Comparison of ENCODE assay signal across 1 cellular context in the genomic region with DNA sequence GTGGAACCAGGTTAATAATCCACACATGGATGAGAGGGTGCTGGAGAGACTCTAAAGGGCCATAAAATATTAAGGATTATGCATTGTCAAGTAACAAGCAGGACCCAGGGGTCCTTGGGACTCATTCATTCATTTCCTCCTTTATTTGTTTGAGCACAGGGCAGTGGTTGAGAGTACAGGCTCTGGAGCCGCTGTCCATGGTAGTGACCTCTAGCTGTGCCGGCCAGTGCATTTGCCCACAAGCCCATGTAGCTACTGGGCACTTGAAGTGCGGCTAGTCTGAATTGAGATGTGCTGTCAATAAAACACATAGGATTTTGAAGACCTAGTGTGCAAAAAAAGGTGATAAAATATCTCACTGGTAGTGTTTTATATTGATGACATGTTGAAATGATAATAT.
TF ChIP-seq lines count a peak whose summit lies in the region.

No MANE protein-coding gene starts in this region.

TF ChIP-seq in HepG2, 621 proteins besides CTCF, POLR2A, EP300 and RAD21 (continued from another document):
- TF ChIP-seq KDM5B (CRISPR knock-in tag; IDR thresholded peaks at IDR 0.05; ENCODE audit: borderline replicate concordance): no peak
- TF ChIP-seq, protein P1, sequence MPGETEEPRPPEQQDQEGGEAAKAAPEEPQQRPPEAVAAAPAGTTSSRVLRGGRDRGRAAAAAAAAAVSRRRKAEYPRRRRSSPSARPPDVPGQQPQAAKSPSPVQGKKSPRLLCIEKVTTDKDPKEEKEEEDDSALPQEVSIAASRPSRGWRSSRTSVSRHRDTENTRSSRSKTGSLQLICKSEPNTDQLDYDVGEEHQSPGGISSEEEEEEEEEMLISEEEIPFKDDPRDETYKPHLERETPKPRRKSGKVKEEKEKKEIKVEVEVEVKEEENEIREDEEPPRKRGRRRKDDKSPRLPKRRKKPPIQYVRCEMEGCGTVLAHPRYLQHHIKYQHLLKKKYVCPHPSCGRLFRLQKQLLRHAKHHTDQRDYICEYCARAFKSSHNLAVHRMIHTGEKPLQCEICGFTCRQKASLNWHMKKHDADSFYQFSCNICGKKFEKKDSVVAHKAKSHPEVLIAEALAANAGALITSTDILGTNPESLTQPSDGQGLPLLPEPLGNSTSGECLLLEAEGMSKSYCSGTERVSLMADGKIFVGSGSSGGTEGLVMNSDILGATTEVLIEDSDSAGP (CRISPR knock-in tag; IDR thresholded peaks at IDR 0.05; ENCODE audit: borderline replicate concordance): no peak
- no peak for TF ChIP-seq NR2F6 (IDR thresholded peaks at IDR 0.05)
- TF ChIP-seq NR2F6 (CRISPR knock-in tag; IDR thresholded peaks at IDR 0.05): peak; percentile 25; the same call in 1 of the 2 replicates
- TF ChIP-seq SALL1 (CRISPR knock-in tag; IDR thresholded peaks at IDR 0.05): peak; percentile 48
- 0 out of 2 replicates have a peak, but pooled peaks have one; percentile 27 for TF ChIP-seq RARA (CRISPR knock-in tag; IDR thresholded peaks at IDR 0.05)
- TF ChIP-seq POLR2AphosphoS5 (IDR thresholded peaks at IDR 0.05; ENCODE audit: low read depth, low read length): no peak
- 0 out of 2 replicates have a peak, but pooled peaks have one; percentile 14 for TF ChIP-seq NCOA2 (CRISPR knock-in tag; IDR thresholded peaks at IDR 0.05)
- peak; percentile 18; the same call in 1 of the 2 replicates for TF ChIP-seq HDAC2 (CRISPR knock-in tag; IDR thresholded peaks at IDR 0.05)
- TF ChIP-seq ATF7 (IDR thresholded peaks at IDR 0.05): no peak
- no peak for TF ChIP-seq ATF7 (CRISPR knock-in tag; IDR thresholded peaks at IDR 0.05)
- TF ChIP-seq GTF2F1 (IDR thresholded peaks at IDR 0.05; ENCODE audit: low read length): no peak
- no peak for TF ChIP-seq YEATS4 (CRISPR knock-in tag; IDR thresholded peaks at IDR 0.05; ENCODE audit: borderline replicate concordance)
- TF ChIP-seq, protein P2, sequence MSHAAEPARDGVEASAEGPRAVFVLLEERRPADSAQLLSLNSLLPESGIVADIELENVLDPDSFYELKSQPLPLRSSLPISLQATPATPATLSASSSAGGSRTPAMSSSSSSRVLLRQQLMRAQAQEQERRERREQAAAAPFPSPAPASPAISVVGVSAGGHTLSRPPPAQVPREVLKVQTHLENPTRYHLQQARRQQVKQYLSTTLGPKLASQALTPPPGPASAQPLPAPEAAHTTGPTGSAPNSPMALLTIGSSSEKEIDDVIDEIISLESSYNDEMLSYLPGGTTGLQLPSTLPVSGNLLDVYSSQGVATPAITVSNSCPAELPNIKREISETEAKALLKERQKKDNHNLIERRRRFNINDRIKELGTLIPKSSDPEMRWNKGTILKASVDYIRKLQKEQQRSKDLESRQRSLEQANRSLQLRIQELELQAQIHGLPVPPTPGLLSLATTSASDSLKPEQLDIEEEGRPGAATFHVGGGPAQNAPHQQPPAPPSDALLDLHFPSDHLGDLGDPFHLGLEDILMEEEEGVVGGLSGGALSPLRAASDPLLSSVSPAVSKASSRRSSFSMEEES (CRISPR knock-in tag; IDR thresholded peaks at IDR 0.05): peak; percentile 32; the same call in 1 of the 2 replicates
- no peak for TF ChIP-seq RELA (CRISPR knock-in tag; IDR thresholded peaks at IDR 0.05)
- TF ChIP-seq ZNF546 (CRISPR knock-in tag; conservative IDR thresholded peaks at IDR 0.05): no peak
- no peak for TF ChIP-seq KLF16 (CRISPR knock-in tag; IDR thresholded peaks at IDR 0.05)
- TF ChIP-seq, protein P3, sequence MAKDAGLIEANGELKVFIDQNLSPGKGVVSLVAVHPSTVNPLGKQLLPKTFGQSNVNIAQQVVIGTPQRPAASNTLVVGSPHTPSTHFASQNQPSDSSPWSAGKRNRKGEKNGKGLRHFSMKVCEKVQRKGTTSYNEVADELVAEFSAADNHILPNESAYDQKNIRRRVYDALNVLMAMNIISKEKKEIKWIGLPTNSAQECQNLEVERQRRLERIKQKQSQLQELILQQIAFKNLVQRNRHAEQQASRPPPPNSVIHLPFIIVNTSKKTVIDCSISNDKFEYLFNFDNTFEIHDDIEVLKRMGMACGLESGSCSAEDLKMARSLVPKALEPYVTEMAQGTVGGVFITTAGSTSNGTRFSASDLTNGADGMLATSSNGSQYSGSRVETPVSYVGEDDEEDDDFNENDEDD (CRISPR knock-in tag; IDR thresholded peaks at IDR 0.05; ENCODE audit: borderline replicate concordance): no peak
- TF ChIP-seq MIER2 (CRISPR knock-in tag; IDR thresholded peaks at IDR 0.05): peak; percentile 95
- TF ChIP-seq, protein P4, sequence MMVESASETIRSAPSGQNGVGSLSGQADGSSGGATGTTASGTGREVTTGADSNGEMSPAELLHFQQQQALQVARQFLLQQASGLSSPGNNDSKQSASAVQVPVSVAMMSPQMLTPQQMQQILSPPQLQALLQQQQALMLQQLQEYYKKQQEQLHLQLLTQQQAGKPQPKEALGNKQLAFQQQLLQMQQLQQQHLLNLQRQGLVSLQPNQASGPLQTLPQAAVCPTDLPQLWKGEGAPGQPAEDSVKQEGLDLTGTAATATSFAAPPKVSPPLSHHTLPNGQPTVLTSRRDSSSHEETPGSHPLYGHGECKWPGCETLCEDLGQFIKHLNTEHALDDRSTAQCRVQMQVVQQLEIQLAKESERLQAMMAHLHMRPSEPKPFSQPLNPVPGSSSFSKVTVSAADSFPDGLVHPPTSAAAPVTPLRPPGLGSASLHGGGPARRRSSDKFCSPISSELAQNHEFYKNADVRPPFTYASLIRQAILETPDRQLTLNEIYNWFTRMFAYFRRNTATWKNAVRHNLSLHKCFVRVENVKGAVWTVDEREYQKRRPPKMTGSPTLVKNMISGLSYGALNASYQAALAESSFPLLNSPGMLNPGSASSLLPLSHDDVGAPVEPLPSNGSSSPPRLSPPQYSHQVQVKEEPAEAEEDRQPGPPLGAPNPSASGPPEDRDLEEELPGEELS (CRISPR knock-in tag; IDR thresholded peaks at IDR 0.05): no peak
- TF ChIP-seq REXO4 (CRISPR knock-in tag; IDR thresholded peaks at IDR 0.05; ENCODE audit: borderline replicate concordance): no peak
- TF ChIP-seq, protein P5, sequence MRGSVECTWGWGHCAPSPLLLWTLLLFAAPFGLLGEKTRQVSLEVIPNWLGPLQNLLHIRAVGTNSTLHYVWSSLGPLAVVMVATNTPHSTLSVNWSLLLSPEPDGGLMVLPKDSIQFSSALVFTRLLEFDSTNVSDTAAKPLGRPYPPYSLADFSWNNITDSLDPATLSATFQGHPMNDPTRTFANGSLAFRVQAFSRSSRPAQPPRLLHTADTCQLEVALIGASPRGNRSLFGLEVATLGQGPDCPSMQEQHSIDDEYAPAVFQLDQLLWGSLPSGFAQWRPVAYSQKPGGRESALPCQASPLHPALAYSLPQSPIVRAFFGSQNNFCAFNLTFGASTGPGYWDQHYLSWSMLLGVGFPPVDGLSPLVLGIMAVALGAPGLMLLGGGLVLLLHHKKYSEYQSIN (CRISPR knock-in tag; IDR thresholded peaks at IDR 0.05; ENCODE audit: borderline replicate concordance): no peak
- TF ChIP-seq REST (IDR thresholded peaks at IDR 0.05; ENCODE audit: borderline replicate concordance in 1 of 2, low read depth in 1 of 2, low read length in 2 of 2): peak; percentile 83 to 97
- no peak for TF ChIP-seq ZNF563 (CRISPR knock-in tag; IDR thresholded peaks at IDR 0.05)
- TF ChIP-seq, protein P6, sequence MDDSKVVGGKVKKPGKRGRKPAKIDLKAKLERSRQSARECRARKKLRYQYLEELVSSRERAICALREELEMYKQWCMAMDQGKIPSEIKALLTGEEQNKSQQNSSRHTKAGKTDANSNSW (CRISPR knock-in tag; IDR thresholded peaks at IDR 0.05; ENCODE audit: borderline replicate concordance): no peak
- no peak for TF ChIP-seq PBX2 (CRISPR knock-in tag; IDR thresholded peaks at IDR 0.05)
- TF ChIP-seq, protein P7, sequence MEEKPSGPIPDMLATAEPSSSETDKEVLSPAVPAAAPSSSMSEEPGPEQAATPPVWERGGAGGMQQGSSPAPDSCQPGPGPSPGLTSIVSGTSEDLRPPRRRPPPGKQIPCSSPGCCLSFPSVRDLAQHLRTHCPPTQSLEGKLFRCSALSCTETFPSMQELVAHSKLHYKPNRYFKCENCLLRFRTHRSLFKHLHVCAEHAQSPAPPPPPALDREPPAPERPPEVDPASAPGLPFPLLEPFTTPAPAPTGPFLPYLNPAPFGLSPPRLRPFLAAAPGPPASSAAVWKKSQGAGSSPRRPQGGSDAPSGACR (CRISPR knock-in tag; IDR thresholded peaks at IDR 0.05): no peak
- TF ChIP-seq, protein P8, sequence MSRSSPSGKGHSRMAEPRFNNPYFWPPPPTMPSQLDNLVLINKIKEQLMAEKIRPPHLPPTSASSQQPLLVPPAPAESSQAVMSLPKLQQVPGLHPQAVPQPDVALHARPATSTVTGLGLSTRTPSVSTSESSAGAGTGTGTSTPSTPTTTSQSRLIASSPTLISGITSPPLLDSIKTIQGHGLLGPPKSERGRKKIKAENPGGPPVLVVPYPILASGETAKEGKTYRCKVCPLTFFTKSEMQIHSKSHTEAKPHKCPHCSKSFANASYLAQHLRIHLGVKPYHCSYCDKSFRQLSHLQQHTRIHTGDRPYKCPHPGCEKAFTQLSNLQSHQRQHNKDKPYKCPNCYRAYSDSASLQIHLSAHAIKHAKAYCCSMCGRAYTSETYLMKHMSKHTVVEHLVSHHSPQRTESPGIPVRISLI (CRISPR knock-in tag; IDR thresholded peaks at IDR 0.05; ENCODE audit: borderline replicate concordance): no peak
- no peak for TF ChIP-seq ZC3H4 (CRISPR knock-in tag; IDR thresholded peaks at IDR 0.05; ENCODE audit: borderline replicate concordance)
- TF ChIP-seq ZNF549 (CRISPR knock-in tag; IDR thresholded peaks at IDR 0.05): no peak
- TF ChIP-seq ZNF251 (CRISPR knock-in tag; IDR thresholded peaks at IDR 0.05): no peak
- TF ChIP-seq ZNF331 (CRISPR knock-in tag; IDR thresholded peaks at IDR 0.05): 0 out of 2 replicates have a peak, but pooled peaks have one; percentile 16
- TF ChIP-seq, protein P9, sequence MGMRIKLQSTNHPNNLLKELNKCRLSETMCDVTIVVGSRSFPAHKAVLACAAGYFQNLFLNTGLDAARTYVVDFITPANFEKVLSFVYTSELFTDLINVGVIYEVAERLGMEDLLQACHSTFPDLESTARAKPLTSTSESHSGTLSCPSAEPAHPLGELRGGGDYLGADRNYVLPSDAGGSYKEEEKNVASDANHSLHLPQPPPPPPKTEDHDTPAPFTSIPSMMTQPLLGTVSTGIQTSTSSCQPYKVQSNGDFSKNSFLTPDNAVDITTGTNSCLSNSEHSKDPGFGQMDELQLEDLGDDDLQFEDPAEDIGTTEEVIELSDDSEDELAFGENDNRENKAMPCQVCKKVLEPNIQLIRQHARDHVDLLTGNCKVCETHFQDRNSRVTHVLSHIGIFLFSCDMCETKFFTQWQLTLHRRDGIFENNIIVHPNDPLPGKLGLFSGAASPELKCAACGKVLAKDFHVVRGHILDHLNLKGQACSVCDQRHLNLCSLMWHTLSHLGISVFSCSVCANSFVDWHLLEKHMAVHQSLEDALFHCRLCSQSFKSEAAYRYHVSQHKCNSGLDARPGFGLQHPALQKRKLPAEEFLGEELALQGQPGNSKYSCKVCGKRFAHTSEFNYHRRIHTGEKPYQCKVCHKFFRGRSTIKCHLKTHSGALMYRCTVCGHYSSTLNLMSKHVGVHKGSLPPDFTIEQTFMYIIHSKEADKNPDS (CRISPR knock-in tag; IDR thresholded peaks at IDR 0.05): no peak
- no peak for TF ChIP-seq SSRP1 (CRISPR knock-in tag; IDR thresholded peaks at IDR 0.05)
- no peak for TF ChIP-seq TEAD3 (CRISPR knock-in tag; optimal IDR thresholded peaks at IDR 0.05; ENCODE audit: borderline replicate concordance)
- TF ChIP-seq RARG (CRISPR knock-in tag; IDR thresholded peaks at IDR 0.05; ENCODE audit: low read depth): no peak
- TF ChIP-seq ARNT2 (CRISPR knock-in tag; IDR thresholded peaks at IDR 0.05; ENCODE audit: low read depth): no peak
- TF ChIP-seq XBP1 (CRISPR knock-in tag; IDR thresholded peaks at IDR 0.05): no peak
- TF ChIP-seq DRAP1 (CRISPR knock-in tag; IDR thresholded peaks at IDR 0.05): 0 out of 2 replicates have a peak, but pooled peaks have one; percentile 20
- TF ChIP-seq ZSCAN9 (CRISPR knock-in tag; IDR thresholded peaks at IDR 0.05; ENCODE audit: borderline replicate concordance): peak; percentile 85; the same call in 1 of the 2 replicates
- TF ChIP-seq RFXANK (CRISPR knock-in tag; IDR thresholded peaks at IDR 0.05): no peak
- TF ChIP-seq ZNF326 (CRISPR knock-in tag; IDR thresholded peaks at IDR 0.05; ENCODE audit: borderline replicate concordance): no peak
